ENCODE assay signal across 22 cellular contexts in genomic region chr2:221200184-221200839, GRCh38.
"Had no signal": no experiment of that assay in that cellular context is flagged by ENCODE, and none has a peak within 500 bp of the region (broad histone marks: within the 10 kb centered on the region; RNA-seq: fewer than 3 reads in every experiment).

No MANE protein-coding gene starts in this region.

- H3K4me1 ChIP-seq: body of pancreas, colonic mucosa, right atrium auricular region had no signal

- H3K4me3 Mint-ChIP-seq: activated naive CD8-positive, alpha-beta T cell treated with anti-CD3 and anti-CD28 coated beads for 36 hours; activated T-helper 1 cell treated with anti-CD3 and anti-CD28 coated beads, Interleukin-12 subunit alpha, Interleukin-12 subunit beta, Interleukin-2, Interleukin-4 antibody, amounts not matched to agents 30 ng/mL and 10 ng/mL and 1 ng/mL, durations not matched to agents 14 hours and 24 hours and 36 hours; natural killer cell treated with Interleukin-12 subunit alpha and Interleukin-12 subunit beta and Interleukin-15 and Interleukin-18, amount 100 ng/mL, for 72 hours; stimulated activated naive B cell treated with anti-CD40 and anti-IgM and Interleukin-4, amounts not matched to agents 10 μg/mL and 1 μg/mL and 100 μg/mL, for 72 hours had no signal

- H3K4me3 ChIP-seq: body of pancreas, colonic mucosa, right atrium auricular region, skin epidermis, transverse colon had no signal

- H3K27ac Mint-ChIP-seq: activated naive CD8-positive, alpha-beta T cell treated with anti-CD3 and anti-CD28 coated beads for 36 hours; activated T-helper 1 cell treated with anti-CD3 and anti-CD28 coated beads, Interleukin-12 subunit alpha, Interleukin-12 subunit beta, Interleukin-2, Interleukin-4 antibody, amounts not matched to agents 30 ng/mL and 10 ng/mL and 1 ng/mL, durations not matched to agents 14 hours and 24 hours and 36 hours; natural killer cell treated with Interleukin-12 subunit alpha and Interleukin-12 subunit beta and Interleukin-15 and Interleukin-18, amount 100 ng/mL, for 72 hours had no signal

- H3K27ac ChIP-seq: body of pancreas, colonic mucosa, right atrium auricular region, skin epidermis, transverse colon had no signal

- H3K27me3 ChIP-seq: body of pancreas, colonic mucosa, right atrium auricular region, transverse colon had no signal

- DNase-seq: activated CD4-positive, alpha-beta T cell treated with anti-CD3 and anti-CD28 coated beads, Interleukin-2, amount 50 U/mL, for 1 hour; activated naive CD8-positive, alpha-beta T cell treated with anti-CD3 and anti-CD28 coated beads for 36 hours; amygdala; body of pancreas; central memory CD4-positive, alpha-beta T cell; colonic mucosa; hippocampal formation; left ventricle myocardium superior; mesenchymal stem cell; occipital lobe; stimulated activated CD4-positive, alpha-beta T cell treated with anti-CD3 and anti-CD28 coated beads, Interleukin-15, amount 100 ng/mL, for 24 hours; stimulated activated CD4-positive, alpha-beta T cell treated with anti-CD3 and anti-CD28 coated beads, Interleukin-4, amount 100 ng/mL, for 1 hour; stimulated activated naive B cell treated with anti-CD40 and anti-IgM and Interleukin-4, amounts not matched to agents 10 μg/mL and 1 μg/mL and 100 μg/mL, for 72 hours; substantia nigra; T-helper 9 cell; transverse colon had no signal

- H3K9me3 ChIP-seq: body of pancreas, colonic mucosa, right atrium auricular region, transverse colon had no signal

- H3K9me3 Mint-ChIP-seq: activated naive CD8-positive, alpha-beta T cell treated with anti-CD3 and anti-CD28 coated beads for 36 hours; activated T-helper 1 cell treated with anti-CD3 and anti-CD28 coated beads, Interleukin-12 subunit alpha, Interleukin-12 subunit beta, Interleukin-2, Interleukin-4 antibody, amounts not matched to agents 30 ng/mL and 10 ng/mL and 1 ng/mL, durations not matched to agents 14 hours and 24 hours and 36 hours; natural killer cell treated with Interleukin-12 subunit alpha and Interleukin-12 subunit beta and Interleukin-15 and Interleukin-18, amount 100 ng/mL, for 72 hours; stimulated activated naive B cell treated with anti-CD40 and anti-IgM and Interleukin-4, amounts not matched to agents 10 μg/mL and 1 μg/mL and 100 μg/mL, for 72 hours had no signal

- H3K27me3 Mint-ChIP-seq: activated naive CD8-positive, alpha-beta T cell treated with anti-CD3 and anti-CD28 coated beads for 36 hours; stimulated activated naive B cell treated with anti-CD40 and anti-IgM and Interleukin-4, amounts not matched to agents 10 μg/mL and 1 μg/mL and 100 μg/mL, for 72 hours had no signal

- H3K4me1 Mint-ChIP-seq: activated naive CD8-positive, alpha-beta T cell treated with anti-CD3 and anti-CD28 coated beads for 36 hours had no signal

- H3K36me3 Mint-ChIP-seq: activated naive CD8-positive, alpha-beta T cell treated with anti-CD3 and anti-CD28 coated beads for 36 hours; natural killer cell treated with Interleukin-12 subunit alpha and Interleukin-12 subunit beta and Interleukin-15 and Interleukin-18, amount 100 ng/mL, for 72 hours; stimulated activated naive B cell treated with anti-CD40 and anti-IgM and Interleukin-4, amounts not matched to agents 10 μg/mL and 1 μg/mL and 100 μg/mL, for 72 hours had no signal

- H3K36me3 ChIP-seq: colonic mucosa, right atrium auricular region, transverse colon had no signal

- ATAC-seq: activated CD4-positive, CD25-positive, alpha-beta regulatory T cell treated with anti-CD3 and anti-CD28 coated beads, Interleukin-2, amount 50 U/mL, for 24 hours; body of pancreas; esophagus mucosa; left ventricle myocardium superior; natural killer cell treated with Interleukin-12 subunit alpha and Interleukin-12 subunit beta and Interleukin-15 and Interleukin-18, amount 100 ng/mL, for 72 hours; stimulated activated naive B cell treated with anti-CD40 and anti-IgM and Interleukin-4, amounts not matched to agents 10 μg/mL and 1 μg/mL and 100 μg/mL, for 72 hours had no signal
